8 cellular contexts compared by ENCODE assay signal in genomic region chr17:63998050-63998720, GRCh38.
A peak's percentile ranks its signal among the peaks of the same experiment; 100 is the strongest.
DNase-seq lines count a peak whose midpoint lies in the region; ATAC-seq and TF ChIP-seq lines count a peak whose summit lies in the region.

PRR29 (plus strand) TSS chr17:63998351; CDS start chr17:63998365, 14 bp downstream.

- H3K36me3 ChIP-seq in muscle layer of colon (ENCODE audit: insufficient read depth, low read length): no peaks in the 10 kb centered on the region

- no peaks in the 10 kb centered on the region for H3K4me1 ChIP-seq in muscle layer of colon (ENCODE audit: insufficient read depth, low read length)

- H3K9ac ChIP-seq in muscle layer of colon (ENCODE audit: low read length): no peak within 1 kb of the TSS

- peak within 1 kb of the TSS; percentile 50 for H3K4me3 ChIP-seq in epithelial cell of esophagus (ENCODE audit: low read length)
- peak within 1 kb of the TSS; percentile 33 to 53 for H3K4me3 ChIP-seq in muscle layer of colon (ENCODE audit: low read depth in 1 of 2, low read length in 2 of 2)

- H3K9me3 ChIP-seq in muscle layer of colon (ENCODE audit: low read length): no peaks in the 10 kb centered on the region

- no peak within 1 kb of the TSS for H3K27ac ChIP-seq in muscle layer of colon (ENCODE audit: low read depth, low read length)

- DNase-seq in DMS53 treated with DMSO at 0.1 percent for 48 hours (lab: John Stamatoyannopoulos, UW; ENCODE audit: unreplicated experiment): peak; percentile 6
- peak; percentile 81 for DNase-seq in NCI-H774 (lab: John Stamatoyannopoulos, UW)
- peak; percentile 72 for DNase-seq in activated CD8-positive, alpha-beta memory T cell treated with anti-CD3 and anti-CD28 coated beads, Interleukin-2, amount 50 U/mL, for 4 hours
- DNase-seq in epithelial cell of esophagus (ENCODE audit: low read depth): peak; percentile 42
- peak; percentile 53 for DNase-seq in stimulated activated CD8-positive, alpha-beta memory T cell treated with anti-CD3 and anti-CD28 coated beads, Interleukin-7, amount 100 ng/mL, for 24 hours (ENCODE audit: low read depth)

- ATAC-seq in HG02840 (IDR thresholded peaks at IDR 0.05; ENCODE audit: low FRiP score, unreplicated experiment) (peak; percentile 54), GM21360 (IDR thresholded peaks at IDR 0.05; ENCODE audit: unreplicated experiment) (no peak)

- peaks cover 13 to 35% of the 10 kb centered on the region in 2 donors for H3K27me3 ChIP-seq in muscle layer of colon (ENCODE audit: control insufficient read depth in 1 of 2, insufficient read depth in 2 of 2, low read length in 2 of 2)

- no peak for TF ChIP-seq CTCF in epithelial cell of esophagus (IDR thresholded peaks at IDR 0.05; ENCODE audit: insufficient read depth, low read depth, low read length, missing control alignments)

Comparison
In these comparisons a context has a peak if more than half of its experiments do, and no peak if none do; other contexts are left out.
1. DNase-seq: peak in every context shown above with its lines; median percentile 81 in NCI-H774; 72 in activated CD8-positive, alpha-beta memory T cell treated with anti-CD3 and anti-CD28 coated beads, Interleukin-2, amount 50 U/mL, for 4 hours; 53 in stimulated activated CD8-positive, alpha-beta memory T cell treated with anti-CD3 and anti-CD28 coated beads, Interleukin-7, amount 100 ng/mL, for 24 hours; 42 in epithelial cell of esophagus; 6 in DMS53 treated with DMSO at 0.1 percent for 48 hours.